27 cellular contexts compared by ENCODE assay signal in genomic region chr17:16939271-16939576, GRCh38. TPM values are rescaled to one million over a fixed set of nuclear protein-coding genes. Genes with fewer than 3 reads are reported as not detected.
"Had no signal": no experiment of that assay in that cellular context is flagged by ENCODE, and none has a peak within 500 bp of the region (broad histone marks: within the 10 kb centered on the region; RNA-seq: fewer than 3 reads in every experiment).

No MANE protein-coding gene starts in this region.

- H3K36me3 Mint-ChIP-seq: activated naive CD8-positive, alpha-beta T cell treated with anti-CD3 and anti-CD28 coated beads, Interleukin-2, amount 10 ng/mL, durations not matched to agents 7 days and 5 days had no signal

- H3K36me3 ChIP-seq: heart left ventricle, stomach, transverse colon had no signal

- H3K9me3 Mint-ChIP-seq: activated CD4-positive, alpha-beta T cell treated with anti-CD3 and anti-CD28 coated beads, Interleukin-2, amount 10 ng/mL, durations not matched to agents 7 days and 5 days; activated naive CD8-positive, alpha-beta T cell treated with anti-CD3 and anti-CD28 coated beads, Interleukin-2, amount 10 ng/mL, durations not matched to agents 7 days and 5 days; nephron progenitor cell had no signal

- H3K4me3 ChIP-seq: heart left ventricle, stomach, transverse colon had no signal

- H3K4me3 Mint-ChIP-seq: activated CD4-positive, alpha-beta T cell treated with anti-CD3 and anti-CD28 coated beads, Interleukin-2, amount 10 ng/mL, durations not matched to agents 7 days and 5 days; activated naive CD8-positive, alpha-beta T cell treated with anti-CD3 and anti-CD28 coated beads, Interleukin-2, amount 10 ng/mL, durations not matched to agents 7 days and 5 days; nephron progenitor cell had no signal

- ATAC-seq: heart left ventricle, left ventricle myocardium superior, right cardiac atrium had no signal

- H3K27ac Mint-ChIP-seq: activated CD4-positive, alpha-beta T cell treated with anti-CD3 and anti-CD28 coated beads, Interleukin-2, amount 10 ng/mL, durations not matched to agents 7 days and 5 days; activated naive CD8-positive, alpha-beta T cell treated with anti-CD3 and anti-CD28 coated beads, Interleukin-2, amount 10 ng/mL, durations not matched to agents 7 days and 5 days; nephron progenitor cell had no signal

- H2AFZ ChIP-seq: parathyroid adenoma had no signal

- FAIRE-seq: endometrium, islet of Langerhans, urothelium cell line had no signal

- H3K79me2 ChIP-seq: parathyroid adenoma had no signal

- H3K4me1 Mint-ChIP-seq: activated CD4-positive, alpha-beta T cell treated with anti-CD3 and anti-CD28 coated beads, Interleukin-2, amount 10 ng/mL, durations not matched to agents 7 days and 5 days; activated naive CD8-positive, alpha-beta T cell treated with anti-CD3 and anti-CD28 coated beads, Interleukin-2, amount 10 ng/mL, durations not matched to agents 7 days and 5 days had no signal

- H3K9me3 ChIP-seq: heart left ventricle, stomach, transverse colon had no signal

- DNase-seq: activated CD4-positive, alpha-beta T cell treated with anti-CD3 and anti-CD28 coated beads, Interleukin-2, amount 10 ng/mL, durations not matched to agents 7 days and 5 days; activated naive CD8-positive, alpha-beta T cell treated with anti-CD3 and anti-CD28 coated beads, Interleukin-2, amount 10 ng/mL, durations not matched to agents 7 days and 5 days; activated T-cell treated with anti-CD3 and anti-CD28 coated beads, Interleukin-2, amount 50 U/mL, for 1 hour; amygdala; cortex of kidney; heart left ventricle; mammary epithelial cell; nephron progenitor cell; nucleus accumbens; right cardiac atrium; stimulated activated CD4-positive, alpha-beta T cell treated with anti-CD3 and anti-CD28 coated beads, Interleukin-12 subunit alpha, Interleukin-12 subunit beta, amount 100 ng/mL, for 4 hours; stimulated activated CD4-positive, alpha-beta T cell treated with anti-CD3 and anti-CD28 coated beads, Interleukin-4, amount 100 ng/mL, for 4 hours had no signal

- H3K9ac ChIP-seq: parathyroid adenoma had no signal

- H3K27me3 Mint-ChIP-seq: activated CD4-positive, alpha-beta T cell treated with anti-CD3 and anti-CD28 coated beads, Interleukin-2, amount 10 ng/mL, durations not matched to agents 7 days and 5 days had no signal

- H3K27ac ChIP-seq: heart left ventricle, parathyroid adenoma, stomach, transverse colon had no signal

- H3K4me1 ChIP-seq: heart left ventricle, parathyroid adenoma, stomach, transverse colon had no signal

- H3K27me3 ChIP-seq: transverse colon had no signal

RNA-seq across cellular contexts. Expression of gene TNFRSF13B, which starts 32.7 kb away (rescaled TPM):
- total RNA-seq: activated CD4-positive, alpha-beta T cell treated with anti-CD3 and anti-CD28 coated beads, Interleukin-2, amount 10 ng/mL, durations not matched to agents 7 days and 5 days; activated naive CD8-positive, alpha-beta T cell treated with anti-CD3 and anti-CD28 coated beads, Interleukin-2, amount 10 ng/mL, durations not matched to agents 7 days and 5 days; bronchial epithelial cell; cerebellum; epithelial cell of proximal tubule; fibroblast of villous mesenchyme; heart left ventricle; left ventricle myocardium superior; mammary epithelial cell; pulmonary artery endothelial cell; right cardiac atrium; skeletal muscle tissue; T-helper 2 cell treated with Interferon-gamma antibody and Interleukin-4, amounts not matched to agents 100 ng/mL and 5 ng/mL, for 36 hours; temporal lobe had no signal
- polyA plus RNA-seq: heart left ventricle, mammary epithelial cell, right cardiac atrium had no signal
